ENCODE assay signal across 8 cellular contexts in the genomic region with DNA sequence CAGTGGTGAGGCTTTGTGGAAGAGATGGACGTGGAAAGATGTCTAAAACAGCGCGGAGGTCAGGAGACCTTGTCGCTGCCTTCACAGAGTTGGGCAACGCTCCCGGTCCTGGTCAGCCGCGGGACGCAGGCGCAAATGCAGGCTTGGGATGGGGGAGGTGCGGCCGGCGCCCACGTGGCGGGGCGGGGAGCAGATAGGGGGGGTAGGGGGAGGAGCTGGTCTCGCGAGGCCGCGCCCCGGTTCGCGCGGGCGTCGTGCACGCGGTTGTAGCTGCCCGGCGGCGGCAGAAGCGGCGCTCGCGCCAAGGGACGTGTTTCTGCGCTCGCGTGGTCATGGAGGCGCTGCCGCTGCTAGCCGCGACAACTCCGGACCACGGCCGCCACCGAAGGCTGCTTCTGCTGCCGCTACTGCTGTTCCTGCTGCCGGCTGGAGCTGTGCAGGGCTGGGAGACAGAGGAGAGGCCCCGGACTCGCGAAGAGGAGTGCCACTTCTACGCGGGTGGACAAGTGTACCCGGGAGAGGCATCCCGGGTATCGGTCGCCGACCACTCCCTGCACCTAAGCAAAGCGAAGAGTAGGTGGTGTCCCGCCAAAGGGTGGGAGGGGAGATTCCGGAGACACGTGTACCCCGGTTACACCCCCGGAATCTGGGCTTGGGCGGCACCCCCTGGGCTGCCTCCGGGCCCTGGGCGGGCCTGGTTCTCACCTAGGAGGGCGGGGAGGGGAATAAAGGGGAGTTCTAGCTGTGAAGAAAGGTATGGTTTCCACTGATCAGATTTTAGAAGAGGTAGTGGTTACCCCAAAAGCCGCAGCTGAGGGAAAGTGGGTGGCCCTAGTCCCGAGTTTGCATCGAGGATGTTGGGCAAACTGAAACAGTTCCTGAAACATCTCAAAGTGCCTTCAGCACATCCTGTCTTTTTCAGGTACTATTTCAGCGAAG. TPM values are rescaled to one million over a fixed set of nuclear protein-coding genes. Genes with fewer than 3 reads are reported as not detected.
DNase-seq lines count a peak whose midpoint lies in the region; ATAC-seq and TF ChIP-seq lines count a peak whose summit lies in the region.

TSS of gene PRDX4 (plus strand) at position 255 of the 939 bp plus-strand sequence. CDS start at position 333, 78 bp downstream.

- peaks cover 20% of the 10 kb centered on the region for H3K36me3 Mint-ChIP-seq in type B pancreatic cell

- DNase-seq in GM12864 (ENCODE audit: low read depth) (peak; percentile 52), NCI-H1105 treated with DMSO at 0.1 percent for 48 hours (lab: John Stamatoyannopoulos, UW) (peak; percentile 68), SW480 (ENCODE audit: low spot score) (peak; percentile 86), adipocyte (ENCODE audit: low read depth) (peak; percentile 91), heart left ventricle (peak; percentile 90 to 95 (median 93)), posterior cingulate gyrus (peak; percentile 71 to 98 (median 83)), type B pancreatic cell (ENCODE audit: extremely low spot score, unreplicated experiment) (peak; percentile 95)

- no peaks in the 10 kb centered on the region for H3K27me3 ChIP-seq in adipocyte (replicated peaks; ENCODE audit: control insufficient read depth, insufficient read depth, low read length)
- no peaks in the 10 kb centered on the region for H3K27me3 ChIP-seq in heart left ventricle

- H3K4me3 ChIP-seq in GM12864 (ENCODE audit: low read depth, low read length) (peak within 1 kb of the TSS; percentile 62), adipocyte (ENCODE audit: low read length) (peak within 1 kb of the TSS; percentile 86), heart left ventricle (peak within 1 kb of the TSS; percentile 20 to 95 (median 68))

- H3K4me1 ChIP-seq in adipocyte (ENCODE audit: control insufficient read depth, insufficient read depth, low read length) = peaks cover 5% of the 10 kb centered on the region
- H3K4me1 ChIP-seq in heart left ventricle = peaks cover 0 to 15% (median 2%) of the 10 kb centered on the region in 12 donors

- peak within 1 kb of the TSS; percentile 76 for H3K27ac Mint-ChIP-seq in type B pancreatic cell

- H3K9ac ChIP-seq in adipocyte (ENCODE audit: low read length) = peak within 1 kb of the TSS; percentile 86

- H3K27ac ChIP-seq in heart left ventricle = peak within 1 kb of the TSS in 11 of 12 donors; percentile 63 to 85 (median 76)

- peaks cover 13% of the 10 kb centered on the region for H3K4me1 Mint-ChIP-seq in type B pancreatic cell (ENCODE audit: unreplicated experiment)

- H3K36me3 ChIP-seq in adipocyte (ENCODE audit: control insufficient read depth, insufficient read depth, low read length, severe bottlenecking) (no peaks in the 10 kb centered on the region), heart left ventricle (peaks cover 0 to 10% (median 3%) of the 10 kb centered on the region in 9 donors)

- 0 to 44% (median 15%) methylated on average over 30 to 73 of the region's 73 CpGs for WGBS in heart left ventricle, 4 donors

- TF ChIP-seq CTCF in GM12864 (IDR thresholded peaks at IDR 0.05; ENCODE audit: low read depth, low read length, missing control alignments) (no peak), heart left ventricle (IDR thresholded peaks at IDR 0.05) (peak in 1 of 12 donors; percentile 11), type B pancreatic cell (conservative IDR thresholded peaks at IDR 0.05) (no peak)

- peak in 1 of 2 donors; percentile 48 for TF ChIP-seq POLR2A in heart left ventricle (IDR thresholded peaks at IDR 0.05)

- intact Hi-C loops in heart left ventricle (cut with DNase I) = loop anchor here in 1 of 10 donors (5.0 kb wide), 1 partner anchor 240 kb away; the partner anchor contains the start of genes APOO and CXorf58
- intact Hi-C loops in posterior cingulate gyrus (cut with DNase I) = loop anchor here (2.0 kb wide), 1 partner anchor 115 kb away; the partner anchor contains the start of gene SAT1

- H3K9me3 Mint-ChIP-seq in type B pancreatic cell = no peaks in the 10 kb centered on the region

- no peaks in the 10 kb centered on the region for H3K27me3 Mint-ChIP-seq in type B pancreatic cell

- peak within 1 kb of the TSS; percentile 94 for H3K4me3 Mint-ChIP-seq in type B pancreatic cell

- H3K9me3 ChIP-seq in adipocyte (ENCODE audit: control insufficient read depth, low read length) = no peaks in the 10 kb centered on the region
- H3K9me3 ChIP-seq in heart left ventricle = peaks cover 0 to 5% (median 0%) of the 10 kb centered on the region in 12 donors

- ATAC-seq in HG02642 (IDR thresholded peaks at IDR 0.05; ENCODE audit: poor library complexity, unreplicated experiment) (peak; percentile 70), heart left ventricle (peak; percentile 93 to 99 (median 98))

RNA-seq across cellular contexts. Expression of gene PRDX4, which starts in this region (rescaled TPM):
- total RNA-seq in heart left ventricle = 10 to 100 TPM; 31.3 to 85.1 (median 37.5) TPM
- polyA plus RNA-seq in heart left ventricle = 100 to 1,000 TPM in 1 of 2 donors, 10 to 100 TPM in 1; 18.7 to 130 TPM
- total RNA-seq in type B pancreatic cell (ENCODE audit: low replicate concordance) = 195 and 268 TPM in 2 replicates

Comparison
In these comparisons a context has a peak if more than half of its experiments do, and no peak if none do; other contexts are left out.
1. Peak in every context shown above with its lines: DNase-seq, ATAC-seq, H3K4me3 ChIP-seq and H3K27ac ChIP-seq.